In the genomic region with DNA sequence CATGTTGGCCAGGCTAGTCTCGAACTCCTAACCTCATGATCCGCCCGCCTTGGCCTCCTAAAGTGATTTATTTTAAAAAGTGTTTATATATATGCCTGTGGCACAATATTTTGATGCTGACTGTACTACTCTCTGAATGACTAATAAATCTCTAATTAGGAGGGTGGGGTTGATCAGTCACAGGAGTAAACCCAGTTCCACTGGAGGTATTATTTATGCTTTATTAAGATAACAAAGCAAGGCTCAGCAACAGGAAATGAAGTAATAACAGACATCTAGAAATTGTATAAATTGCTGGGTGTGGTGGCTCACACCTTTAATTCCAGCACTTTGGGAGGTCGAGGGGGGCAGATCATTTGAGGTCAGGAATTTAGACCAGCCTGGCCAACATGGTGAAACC, we compare ENCODE assay signal across 21 cellular contexts. TPM values are rescaled to one million over a fixed set of nuclear protein-coding genes. Genes with fewer than 3 reads are reported as not detected.
A peak's percentile ranks its signal among the peaks of the same experiment; 100 is the strongest.
DNase-seq lines count a peak whose midpoint lies in the region; FAIRE-seq lines count a peak whose summit lies in the region.
"Had no signal": no experiment of that assay in that cellular context is flagged by ENCODE, and none has a peak within 500 bp of the region (broad histone marks: within the 10 kb centered on the region; RNA-seq: fewer than 3 reads in every experiment).

No MANE protein-coding gene starts in this region.

- H3K9ac ChIP-seq in trophoblast cell (ENCODE audit: low read length) = no peak overlapping the region

- no peak for FAIRE-seq in small intestine (lab: Jason Lieb, UNC)
- FAIRE-seq: GM12878 had no signal

- H3K4me3 ChIP-seq in small intestine (ENCODE audit: low read depth in 1 of 2, low read length in 2 of 2) = no peak overlapping the region
- no peak overlapping the region for H3K4me3 ChIP-seq in trophoblast cell (ENCODE audit: low read depth, low read length)
- H3K4me3 ChIP-seq: GM12878, GM23338, smooth muscle cell, tibial nerve had no signal

- H4K8ac ChIP-seq in trophoblast cell (ENCODE audit: low read depth, low read length) = no peak overlapping the region

- H3K4me2 ChIP-seq in trophoblast cell (ENCODE audit: low read length) = no peak overlapping the region
- H3K4me2 ChIP-seq: GM23338, smooth muscle cell had no signal

- no peak overlapping the region for H4K12ac ChIP-seq in trophoblast cell (ENCODE audit: low read depth, low read length)

- no peak overlapping the region for H4K91ac ChIP-seq in trophoblast cell (ENCODE audit: low read depth, low read length)

- no peak overlapping the region for H2AK5ac ChIP-seq in trophoblast cell (ENCODE audit: low read length)

- H3K9me3 ChIP-seq in small intestine (ENCODE audit: control insufficient read depth, low read depth) (no peaks in the 10 kb centered on the region), trophoblast cell (ENCODE audit: insufficient read depth, low read depth, low read length) (no peaks in the 10 kb centered on the region)
- H3K9me3 ChIP-seq: tibial nerve had no signal

- H2AFZ ChIP-seq in trophoblast cell (ENCODE audit: insufficient read depth, low read length, poor library complexity) = no peak overlapping the region
- H2AFZ ChIP-seq: GM23338 had no signal

- no peak overlapping the region for H3K23ac ChIP-seq in trophoblast cell (ENCODE audit: low read length)

- peak overlapping the region; percentile 82 for H3K27ac ChIP-seq in epithelial cell of prostate
- H3K27ac ChIP-seq in small intestine (ENCODE audit: low read depth in 1 of 2, low read length in 1 of 2) = peak overlapping the region; percentile 60 to 70
- no peak overlapping the region for H3K27ac ChIP-seq in trophoblast cell (ENCODE audit: low read depth, low read length)
- H3K27ac ChIP-seq: tibial nerve, WERI-Rb-1 had no signal

- H3K79me2 ChIP-seq in trophoblast cell (ENCODE audit: control insufficient read depth, insufficient read depth, low read length, poor library complexity) = no peaks in the 10 kb centered on the region

- peak; percentile 67 for DNase-seq in EL
- DNase-seq in M059J (ENCODE audit: low read depth) = peak; percentile 80
- peak; percentile 74 for DNase-seq in epithelial cell of prostate (ENCODE audit: low read depth, low spot score)
- peak; percentile 88 for DNase-seq in small intestine
- DNase-seq in trophoblast cell = no peak
- DNase-seq in NCI-H1436 (lab: John Stamatoyannopoulos, UW) = no peak
- DNase-seq in COR-L47 (lab: John Stamatoyannopoulos, UW) = no peak
- DNase-seq: activated CD8-positive, alpha-beta T cell treated with anti-CD3 and anti-CD28 coated beads, Interleukin-2, amount 10 ng/mL, durations not matched to agents 7 days and 5 days; CD4-positive, alpha-beta memory T cell; endodermal cell; immature natural killer cell; naive thymus-derived CD4-positive, alpha-beta T cell; NCI-H2081 treated with DMSO at 0.1 percent for 48 hours; NCI-H774; RPMI8226; T-cell; WERI-Rb-1 had no signal

- H3K14ac ChIP-seq in trophoblast cell (ENCODE audit: low read length) = no peak overlapping the region

- no peaks in the 10 kb centered on the region for H3K36me3 ChIP-seq in small intestine (ENCODE audit: control insufficient read depth in 2 of 2, insufficient read depth in 2 of 2, low read length in 2 of 2)
- H3K36me3 ChIP-seq in trophoblast cell (ENCODE audit: control insufficient read depth in 1 of 2, insufficient read depth in 2 of 2, low read length in 2 of 2) = no peaks in the 10 kb centered on the region
- H3K36me3 ChIP-seq: tibial nerve, WERI-Rb-1 had no signal

- no peak overlapping the region for H2BK5ac ChIP-seq in trophoblast cell (ENCODE audit: low read depth, low read length, poor library complexity)

- H2BK12ac ChIP-seq in trophoblast cell (ENCODE audit: low read length) = no peak overlapping the region

- no peaks in the 10 kb centered on the region for H3K4me1 ChIP-seq in small intestine (ENCODE audit: control insufficient read depth in 2 of 2, insufficient read depth in 1 of 2, low read depth in 1 of 2, low read length in 1 of 2)
- no peaks in the 10 kb centered on the region for H3K4me1 ChIP-seq in trophoblast cell (ENCODE audit: control insufficient read depth in 1 of 2, insufficient read depth in 2 of 2, low read length in 2 of 2)
- H3K4me1 ChIP-seq: tibial nerve had no signal

- no peak overlapping the region for H3K4ac ChIP-seq in trophoblast cell (ENCODE audit: low read depth, low read length)

- H3K27me3 ChIP-seq in small intestine (ENCODE audit: control insufficient read depth in 2 of 2, insufficient read depth in 2 of 2, low read length in 2 of 2) (no peaks in the 10 kb centered on the region), trophoblast cell (ENCODE audit: insufficient read depth, low read length) (no peaks in the 10 kb centered on the region)
- H3K27me3 ChIP-seq: tibial nerve had no signal

- no peaks in the 10 kb centered on the region for H3K79me1 ChIP-seq in trophoblast cell (ENCODE audit: low read length)

- no peak overlapping the region for H3K18ac ChIP-seq in trophoblast cell (ENCODE audit: low read length)

- H2BK120ac ChIP-seq in trophoblast cell (ENCODE audit: insufficient read depth, low read length, poor library complexity) = no peak overlapping the region

- WGBS in small intestine, 3 donors = 58 to 73% (median 69%) methylated on average over 4 of the region's 4 CpGs
- no CpG with 5 or more reads among the region's 4 CpGs for WGBS in trophoblast cell (ENCODE audit: extremely low coverage, insufficient coverage, insufficient read length)

RNA-seq across cellular contexts. Expression of gene MCU, which starts 26.0 kb away (rescaled TPM):
- 40.2 and 52.9 TPM in 2 replicates for total RNA-seq in M059J (2014; rRNA removed; shearing (Covaris generic))
- 10 to 100 TPM; 45.0 to 70.4 (median 52.4) TPM for polyA plus RNA-seq in small intestine
- 14.7 and 15.2 TPM in 2 replicates for polyA plus RNA-seq in trophoblast cell (2013)

RNA-seq across cellular contexts. Expression of gene MICU1, which starts 40.0 kb away (rescaled TPM):
- total RNA-seq in M059J (2014; rRNA removed; shearing (Covaris generic)) = 49.4 and 53.7 TPM in 2 replicates
- 10 to 100 TPM; 32.5 to 53.2 (median 37.0) TPM for polyA plus RNA-seq in small intestine
- 22.9 and 25.0 TPM in 2 replicates for polyA plus RNA-seq in trophoblast cell (2013)

Comparison
In these comparisons a context has a peak if more than half of its experiments do, and no peak if none do; other contexts are left out.
1. DNase-seq: peak in EL (single experiment), M059J (single experiment), epithelial cell of prostate (single experiment) and small intestine (single experiment); none in trophoblast cell (0 of 2), NCI-H1436 (single experiment) and COR-L47 (single experiment).